Comparison of ENCODE assay signal across 18 cellular contexts in genomic region chr5:997711-998110, GRCh38. TPM values are rescaled to one million over a fixed set of nuclear protein-coding genes. Genes with fewer than 3 reads are reported as not detected.
DNase-seq lines count a peak whose midpoint lies in the region; ATAC-seq and TF ChIP-seq lines count a peak whose summit lies in the region.
"Had no signal": no experiment of that assay in that cellular context is flagged by ENCODE, and none has a peak within 500 bp of the region (broad histone marks: within the 10 kb centered on the region; RNA-seq: fewer than 3 reads in every experiment).

No MANE protein-coding gene starts in this region.

- peaks cover 49% of the 10 kb centered on the region for H3K27me3 Mint-ChIP-seq in endodermal cell (ENCODE audit: insufficient read depth)

- no peaks in the 10 kb centered on the region for H3K79me1 ChIP-seq in neuronal stem cell (ENCODE audit: low read depth, low read length)

- H3K27me3 ChIP-seq in heart left ventricle (no peaks in the 10 kb centered on the region), right atrium auricular region (no peaks in the 10 kb centered on the region), endodermal cell (ENCODE audit: control insufficient read depth, insufficient read depth, low read length, poor library complexity, severe bottlenecking) (peaks cover 49% of the 10 kb centered on the region), neuronal stem cell (ENCODE audit: control insufficient read depth in 3 of 3, insufficient read depth in 3 of 3, low read depth in 1 of 3, low read length in 3 of 3) (peaks cover 0 to 17% (median 0%) of the 10 kb centered on the region in 3 experiments)
- H3K27me3 ChIP-seq: SJCRH30 had no signal

- H3K36me3 ChIP-seq in heart left ventricle = no peaks in the 10 kb centered on the region
- H3K36me3 ChIP-seq in right atrium auricular region = no peaks in the 10 kb centered on the region
- H3K36me3 ChIP-seq in endodermal cell (ENCODE audit: control insufficient read depth, insufficient read depth, low read length) = no peaks in the 10 kb centered on the region
- H3K36me3 ChIP-seq in neuronal stem cell (replicated peaks in 1 of 2; ENCODE audit: control insufficient read depth in 2 of 2, insufficient read depth in 2 of 2, low read length in 2 of 2) = no peaks in the 10 kb centered on the region
- no peaks in the 10 kb centered on the region for H3K36me3 ChIP-seq in urinary bladder (ENCODE audit: insufficient read depth)
- H3K36me3 ChIP-seq: SJCRH30 had no signal

- H2BK12ac ChIP-seq in neuronal stem cell (ENCODE audit: low read length) = peak overlapping the region; percentile 59

- H3K4ac ChIP-seq in neuronal stem cell (ENCODE audit: low read length) = no peak overlapping the region

- H3K14ac ChIP-seq in neuronal stem cell (ENCODE audit: low read length) = no peak overlapping the region

- no peak overlapping the region for H3K4me3 Mint-ChIP-seq in endodermal cell
- H3K4me3 Mint-ChIP-seq: nephron progenitor cell had no signal

- H4K91ac ChIP-seq in neuronal stem cell (ENCODE audit: low read depth, low read length, poor library complexity) = no peak overlapping the region

- peaks cover 16% of the 10 kb centered on the region for H3K4me1 Mint-ChIP-seq in endodermal cell

- H3K27ac Mint-ChIP-seq in endodermal cell = no peak overlapping the region
- H3K27ac Mint-ChIP-seq: nephron progenitor cell had no signal

- peak overlapping the region in 3 of 12 donors; percentile 34 to 81 (median 48) for H3K27ac ChIP-seq in heart left ventricle
- H3K27ac ChIP-seq in right atrium auricular region = no peak overlapping the region
- no peak overlapping the region for H3K27ac ChIP-seq in endodermal cell (ENCODE audit: low read depth, low read length)
- no peak overlapping the region for H3K27ac ChIP-seq in neuronal stem cell (replicated peaks; ENCODE audit: low read length)
- peak overlapping the region; percentile 32 for H3K27ac ChIP-seq in urinary bladder (ENCODE audit: low read depth)
- H3K27ac ChIP-seq: SJCRH30, VCaP had no signal

- TF ChIP-seq POLR2A in heart left ventricle (IDR thresholded peaks at IDR 0.05) = no peak

- H3K9me3 ChIP-seq in heart left ventricle = no peaks in the 10 kb centered on the region
- no peaks in the 10 kb centered on the region for H3K9me3 ChIP-seq in right atrium auricular region
- H3K9me3 ChIP-seq in endodermal cell (ENCODE audit: control insufficient read depth, low read length) = no peaks in the 10 kb centered on the region
- H3K9me3 ChIP-seq in neuronal stem cell (replicated peaks in 1 of 2; ENCODE audit: control insufficient read depth in 2 of 2, insufficient read depth in 1 of 2, low read depth in 1 of 2, low read length in 2 of 2) = no peaks in the 10 kb centered on the region
- H3K9me3 ChIP-seq: SJCRH30 had no signal

- no peak for TF ChIP-seq CTCF in heart left ventricle (IDR thresholded peaks at IDR 0.05)
- TF ChIP-seq CTCF in right atrium auricular region (IDR thresholded peaks at IDR 0.05) = no peak
- no peak for TF ChIP-seq CTCF in endodermal cell (conservative IDR thresholded peaks at IDR 0.05)

- no peak for ATAC-seq in heart left ventricle
- ATAC-seq in left colon = no peak
- no peak for ATAC-seq in GM19351 (IDR thresholded peaks at IDR 0.05; ENCODE audit: unreplicated experiment)

- 86 to 91% (median 89%) methylated on average over 6 of the region's 6 CpGs for WGBS in heart left ventricle, 4 donors
- 96 to 100% methylated on average over 2 to 6 of the region's 6 CpGs for WGBS in endodermal cell (ENCODE audit: insufficient coverage in 1 of 2, insufficient read length in 1 of 2), 2 experiments
- WGBS in neuronal stem cell (ENCODE audit: extremely low coverage in 2 of 2, insufficient read length in 2 of 2, insufficient replicate concordance in 1 of 2), 2 donors = no CpG with 5 or more reads among the region's 6 CpGs
- 89% methylated on average over 6 of the region's 6 CpGs for WGBS in urinary bladder

- no peaks in the 10 kb centered on the region for H3K9me3 Mint-ChIP-seq in endodermal cell
- H3K9me3 Mint-ChIP-seq: nephron progenitor cell; T-helper 1 cell treated with Interleukin-12 subunit alpha and Interleukin-12 subunit beta and Interleukin-4 antibody, amounts not matched to agents 30 μg/mL and 1 μg/mL, for 36 hours had no signal

- H2BK120ac ChIP-seq in neuronal stem cell (ENCODE audit: low read depth, low read length) = no peak overlapping the region

- peak overlapping the region; percentile 48 for H3K18ac ChIP-seq in neuronal stem cell (ENCODE audit: low read length)

- no peaks in the 10 kb centered on the region for H3K36me3 Mint-ChIP-seq in endodermal cell (ENCODE audit: low read depth)

- peak overlapping the region; percentile 50 for H3K23ac ChIP-seq in neuronal stem cell (ENCODE audit: low read depth, low read length, poor library complexity)

- peaks cover 0 to 39% (median 8%) of the 10 kb centered on the region in 12 donors for H3K4me1 ChIP-seq in heart left ventricle
- peaks cover 0 to 32% of the 10 kb centered on the region in 2 donors for H3K4me1 ChIP-seq in right atrium auricular region
- H3K4me1 ChIP-seq in endodermal cell (ENCODE audit: control insufficient read depth, insufficient read depth, low read length) = no peaks in the 10 kb centered on the region
- H3K4me1 ChIP-seq in neuronal stem cell (ENCODE audit: control insufficient read depth in 2 of 2, insufficient read depth in 1 of 2, low read depth in 1 of 2, low read length in 2 of 2) = peaks cover 6 to 11% of the 10 kb centered on the region in 2 donors
- no peaks in the 10 kb centered on the region for H3K4me1 ChIP-seq in urinary bladder (ENCODE audit: insufficient read depth)

- no peak overlapping the region for H2BK15ac ChIP-seq in neuronal stem cell (ENCODE audit: low read length)

- intact Hi-C loops in heart left ventricle (cut with DNase I) (no loop called here), left colon (cut with DNase I, micrococcal nuclease) (no loop called here)

- DNase-seq in heart left ventricle = peak; percentile 3 to 50 (median 13)
- no peak for DNase-seq in right atrium auricular region (ENCODE audit: low spot score)
- peak; percentile 36 for DNase-seq in endodermal cell
- no peak for DNase-seq in neuronal stem cell (ENCODE audit: low spot score)
- DNase-seq in NCI-H1436 (lab: John Stamatoyannopoulos, UW) = no peak
- no peak for DNase-seq in left colon
- DNase-seq: activated naive CD4-positive, alpha-beta T cell treated with Interleukin-2 at 50 U/mL for 16 hours; central memory CD4-positive, alpha-beta T cell; foreskin fibroblast; NCI-H146; NCI-H2227 treated with DMSO at 0.1 percent for 48 hours; nephron progenitor cell; SJCRH30 had no signal

- H3K9ac ChIP-seq in endodermal cell (ENCODE audit: extremely low read depth, low read length, poor library complexity, severe bottlenecking) (no peak overlapping the region), neuronal stem cell (ENCODE audit: low read depth, low read length, poor library complexity) (no peak overlapping the region)

- H3K4me3 ChIP-seq in heart left ventricle = no peak overlapping the region
- H3K4me3 ChIP-seq in right atrium auricular region = no peak overlapping the region
- H3K4me3 ChIP-seq in endodermal cell (ENCODE audit: low read length) = no peak overlapping the region
- H3K4me3 ChIP-seq in neuronal stem cell (ENCODE audit: low read length in 2 of 2) = no peak overlapping the region
- no peak overlapping the region for H3K4me3 ChIP-seq in urinary bladder (ENCODE audit: low read depth, low read length)
- H3K4me3 ChIP-seq: SJCRH30 had no signal

- H2BK5ac ChIP-seq in neuronal stem cell (ENCODE audit: low read length) = no peak overlapping the region

- H2AK5ac ChIP-seq in neuronal stem cell (ENCODE audit: low read depth, low read length) = no peak overlapping the region

- H4K8ac ChIP-seq in neuronal stem cell (ENCODE audit: low read depth, low read length) = peak overlapping the region; percentile 94

- no peak overlapping the region for H2AFZ ChIP-seq in neuronal stem cell (ENCODE audit: low read length)

- no peak overlapping the region for H3K4me2 ChIP-seq in neuronal stem cell (ENCODE audit: insufficient read depth, low read length, poor library complexity, severe bottlenecking)

RNA-seq across cellular contexts. Expression of gene NKD2, which starts 10.9 kb away (rescaled TPM):
- 1 to 10 TPM in 6 of 9 donors, under 1 TPM in 3; 0.56 to 3.9 (median 1.6) TPM for total RNA-seq in heart left ventricle
- 1 to 10 TPM; 2.6 to 6.6 TPM for polyA plus RNA-seq in heart left ventricle
- 1 to 10 TPM; 2.4 to 2.8 TPM for total RNA-seq in right atrium auricular region
- 10 to 100 TPM; 11.2 to 13.9 TPM for total RNA-seq in endodermal cell
- 63.1 TPM for polyA plus RNA-seq in endodermal cell (2013, experiment 1 of 2)
- polyA plus RNA-seq in endodermal cell (2013, experiment 2 of 2) = 59.4 TPM
- 11.1 TPM for polyA plus RNA-seq in neuronal stem cell (2013, experiment 1 of 2)
- polyA plus RNA-seq in neuronal stem cell (2013, experiment 2 of 2) = 11.1 TPM
- 1.3 TPM for total RNA-seq in urinary bladder
- 7.5 TPM for polyA plus RNA-seq in urinary bladder
- 1 to 10 TPM; 1.6 TPM for total RNA-seq in left colon
- total RNA-seq: epithelial cell of proximal tubule, SJCRH30 had no signal

Comparison
In these comparisons a context has a peak if more than half of its experiments do, and no peak if none do; other contexts are left out.
1. DNase-seq: peak in heart left ventricle (5 of 5) and endodermal cell (single experiment); none in right atrium auricular region (single experiment), neuronal stem cell (single experiment), NCI-H1436 (single experiment) and left colon (0 of 2).